Comparison of ENCODE assay signal across 8 cellular contexts in genomic region chr1:183685112-183685713, GRCh38. TPM values are rescaled to one million over a fixed set of nuclear protein-coding genes. Genes with fewer than 3 reads are reported as not detected.
DNase-seq lines count a peak whose midpoint lies in the region; ATAC-seq and TF ChIP-seq lines count a peak whose summit lies in the region.

No MANE protein-coding gene starts in this region.

- H3K4me2 ChIP-seq in parathyroid adenoma (ENCODE audit: low read length) = no peak overlapping the region

- H3K4me1 Mint-ChIP-seq in CD4-positive, alpha-beta memory T cell = no peaks in the 10 kb centered on the region

- H3K9ac ChIP-seq in parathyroid adenoma = no peak overlapping the region

- CTCF ChIA-PET in CD4-positive, alpha-beta memory T cell (lab: Charles Lee; ENCODE audit: partially characterized antibody) = interaction anchor here (0.6 to 3.1 kb wide), 46 partner anchors 9 to 796 kb away, joined by 3 to 75 read pairs (median 4); partner anchors contain the start of genes APOBEC4 and SMG7

- TF ChIP-seq CTCF in VCaP (conservative IDR thresholded peaks at IDR 0.05) (peak; percentile 90), fibroblast of villous mesenchyme (IDR thresholded peaks at IDR 0.05; ENCODE audit: insufficient read depth, low read depth, low read length) (peak; percentile 74), parathyroid adenoma (IDR thresholded peaks at IDR 0.05) (peak; percentile 18)

- ATAC-seq in GM18861 (IDR thresholded peaks at IDR 0.05; ENCODE audit: unreplicated experiment) (peak; percentile 42), HG03378 (IDR thresholded peaks at IDR 0.05; ENCODE audit: unreplicated experiment) (no peak)

- no peaks in the 10 kb centered on the region for H3K36me3 ChIP-seq in CD4-positive, alpha-beta memory T cell (ENCODE audit: insufficient read depth, low read length)
- no peaks in the 10 kb centered on the region for H3K36me3 ChIP-seq in parathyroid adenoma (ENCODE audit: control insufficient read depth, insufficient read depth, low read length)

- H3K27me3 ChIP-seq in CD4-positive, alpha-beta memory T cell (ENCODE audit: insufficient read depth, low read length) = no peaks in the 10 kb centered on the region
- H3K27me3 ChIP-seq in parathyroid adenoma (ENCODE audit: control insufficient read depth, insufficient read depth, low read length) = no peaks in the 10 kb centered on the region

- H3K27ac ChIP-seq in CD4-positive, alpha-beta memory T cell (ENCODE audit: low read depth, low read length) = no peak overlapping the region
- H3K27ac ChIP-seq in VCaP (peak overlapping the region; percentile 52), parathyroid adenoma (no peak overlapping the region)

- DNase-seq in CD4-positive, alpha-beta memory T cell = peak in 4 of 5 donors; percentile 51 to 57 (median 56)
- peak; percentile 75 for DNase-seq in NCI-H1694 (lab: John Stamatoyannopoulos, UW)
- DNase-seq in fibroblast of villous mesenchyme (ENCODE audit: low read depth) = peak; percentile 67
- no peak for DNase-seq in NCI-H524 treated with DMSO at 0.1 percent for 48 hours (lab: John Stamatoyannopoulos, UW)

- no peak overlapping the region for H3K4me3 Mint-ChIP-seq in CD4-positive, alpha-beta memory T cell

- peaks cover 4 to 12% of the 10 kb centered on the region in 2 donors for H3K27me3 Mint-ChIP-seq in CD4-positive, alpha-beta memory T cell

- no peak overlapping the region for H3K4me3 ChIP-seq in CD4-positive, alpha-beta memory T cell (ENCODE audit: low read length in 2 of 2)
- H3K4me3 ChIP-seq in fibroblast of villous mesenchyme (ENCODE audit: low read depth, low read length) (no peak overlapping the region), parathyroid adenoma (ENCODE audit: low read depth, low read length) (no peak overlapping the region)

- no peaks in the 10 kb centered on the region for H3K4me1 ChIP-seq in CD4-positive, alpha-beta memory T cell (ENCODE audit: insufficient read depth, low read length)
- no peaks in the 10 kb centered on the region for H3K4me1 ChIP-seq in parathyroid adenoma

- POLR2A ChIA-PET in CD4-positive, alpha-beta memory T cell (lab: Charles Lee; ENCODE audit: partially characterized antibody) = interaction anchor here (0.5 to 1.6 kb wide), 5 partner anchors 31 to 471 kb away, joined by 3 to 6 read pairs (median 3); no protein-coding TSS in a partner anchor

- H2AFZ ChIP-seq in parathyroid adenoma = no peak overlapping the region

- no peaks in the 10 kb centered on the region for H3K9me3 ChIP-seq in CD4-positive, alpha-beta memory T cell (ENCODE audit: control insufficient read depth in 1 of 2, low read length in 2 of 2)
- H3K9me3 ChIP-seq in parathyroid adenoma (ENCODE audit: control insufficient read depth, low read length) = no peaks in the 10 kb centered on the region

- no peaks in the 10 kb centered on the region for H3K79me2 ChIP-seq in parathyroid adenoma

- peaks cover 0 to under 1% (median 0%) of the 10 kb centered on the region in 8 donors for H3K9me3 Mint-ChIP-seq in CD4-positive, alpha-beta memory T cell

- intact Hi-C loops in CD4-positive, alpha-beta memory T cell (cut with micrococcal nuclease) = loop anchor here (1.0 to 10.0 kb wide), 4 partner anchors 30 to 231 kb away; partner anchors contain the start of gene ARPC5

- no peak overlapping the region for H3K27ac Mint-ChIP-seq in CD4-positive, alpha-beta memory T cell

- H3K36me3 Mint-ChIP-seq in CD4-positive, alpha-beta memory T cell = no peaks in the 10 kb centered on the region

RNA-seq across cellular contexts. Expression of gene APOBEC4, which starts 32.1 kb away (rescaled TPM):
- total RNA-seq in CD4-positive, alpha-beta memory T cell = not detected
- polyA plus RNA-seq in CD4-positive, alpha-beta memory T cell = not detected
- not detected in 2 replicates for total RNA-seq in fibroblast of villous mesenchyme

RNA-seq across cellular contexts. Expression of gene ARPC5, which starts 49.6 kb away (rescaled TPM):
- total RNA-seq in CD4-positive, alpha-beta memory T cell = 100 to 1,000 TPM; 106 to 107 TPM
- 100 to 1,000 TPM; 391 to 696 TPM for polyA plus RNA-seq in CD4-positive, alpha-beta memory T cell
- total RNA-seq in fibroblast of villous mesenchyme = 114 and 288 TPM in 2 replicates

Comparison
In these comparisons a context has a peak if more than half of its experiments do, and no peak if none do; other contexts are left out.
1. CTCF ChIP-seq: peak in every context shown above with its lines; median percentile 90 in VCaP; 74 in fibroblast of villous mesenchyme; 18 in parathyroid adenoma.